Comparison of ENCODE assay signal across 9 cellular contexts in genomic region chr5:138459311-138459710, GRCh38. TPM values are rescaled to one million over a fixed set of nuclear protein-coding genes. Genes with fewer than 3 reads are reported as not detected.
A peak's percentile ranks its signal among the peaks of the same experiment; 100 is the strongest.
DNase-seq lines count a peak whose midpoint lies in the region; ATAC-seq and TF ChIP-seq lines count a peak whose summit lies in the region.
"Had no signal": no experiment of that assay in that cellular context is flagged by ENCODE, and none has a peak within 500 bp of the region (broad histone marks: within the 10 kb centered on the region; RNA-seq: fewer than 3 reads in every experiment).

No MANE protein-coding gene starts in this region.

- H3K4me1 Mint-ChIP-seq in T-helper 1 cell treated with Interleukin-12 subunit alpha and Interleukin-12 subunit beta and Interleukin-4 antibody, amounts not matched to agents 30 μg/mL and 1 μg/mL, for 36 hours (ENCODE audit: low read depth) = peaks cover 23% of the 10 kb centered on the region
- peaks cover 39% of the 10 kb centered on the region for H3K4me1 Mint-ChIP-seq in activated naive CD8-positive, alpha-beta T cell (ENCODE audit: low read depth)
- peaks cover 20% of the 10 kb centered on the region for H3K4me1 Mint-ChIP-seq in MCF 10A (ENCODE audit: insufficient read depth, unreplicated experiment)

- TF ChIP-seq CTCF in GM10248 (IDR thresholded peaks at IDR 0.05; ENCODE audit: control extremely low read depth, extremely low read depth, low read depth, missing control alignments) = no peak
- TF ChIP-seq CTCF in MCF 10A (IDR thresholded peaks at IDR 0.05; ENCODE audit: unreplicated experiment) = no peak
- TF ChIP-seq CTCF in coronary artery (IDR thresholded peaks at IDR 0.05) = no peak

- no peaks in the 10 kb centered on the region for H3K27me3 Mint-ChIP-seq in T-helper 1 cell treated with Interleukin-12 subunit alpha and Interleukin-12 subunit beta and Interleukin-4 antibody, amounts not matched to agents 30 μg/mL and 1 μg/mL, for 36 hours (ENCODE audit: low read depth)
- H3K27me3 Mint-ChIP-seq in activated naive CD8-positive, alpha-beta T cell = no peaks in the 10 kb centered on the region
- no peaks in the 10 kb centered on the region for H3K27me3 Mint-ChIP-seq in MCF 10A (ENCODE audit: insufficient read depth, unreplicated experiment)

- intact Hi-C loops in MCF 10A (cut with micrococcal nuclease) = no loop called here

- H3K4me3 Mint-ChIP-seq in T-helper 1 cell treated with Interleukin-12 subunit alpha and Interleukin-12 subunit beta and Interleukin-4 antibody, amounts not matched to agents 30 μg/mL and 1 μg/mL, for 36 hours = peak overlapping the region; percentile 59
- H3K4me3 Mint-ChIP-seq in activated naive CD8-positive, alpha-beta T cell = peak overlapping the region; percentile 89
- no peak overlapping the region for H3K4me3 Mint-ChIP-seq in MCF 10A (ENCODE audit: unreplicated experiment)

- peak; percentile 79 for DNase-seq in GM10248 (ENCODE audit: extremely low spot score)
- DNase-seq in stimulated activated CD4-positive, alpha-beta T cell treated with anti-CD3 and anti-CD28 coated beads, Interleukin-1b, Interleukin-23, amount 100 ng/mL, for 24 hours (ENCODE audit: low read depth in 4 of 4, low spot score in 1 of 4) = peak; percentile 51 to 88 (median 68)
- no peak for DNase-seq in mesenteric fat pad (ENCODE audit: low spot score)
- DNase-seq in MCF 10A (ENCODE audit: unreplicated experiment) = no peak
- no peak for DNase-seq in coronary artery (ENCODE audit: low spot score)

- CTCF ChIA-PET in GM10248 (lab: Yijun Ruan, JAX) (interaction anchor here (1.0 to 10.3 kb wide), 5 partner anchors 7 to 45 kb away, joined by 3 to 152 read pairs (median 4); no protein-coding TSS in a partner anchor), MCF 10A (lab: Yijun Ruan, JAX) (interaction anchor here (0.6 to 11.4 kb wide), 5 partner anchors 9 to 90 kb away, joined by 5 to 268 read pairs (median 111); no protein-coding TSS in a partner anchor)

- H3K4me3 ChIP-seq in coronary artery = no peak overlapping the region

- POLR2A ChIA-PET in GM10248 (lab: Yijun Ruan, JAX) = no interaction called here
- POLR2A ChIA-PET in MCF 10A (lab: Yijun Ruan, JAX) = interaction anchor here (3.1 to 15.2 kb wide), 2 partner anchors 41 to 84 kb away, joined by 26 to 626 read pairs; partner anchors contain the start of gene ETF1

- peaks cover 3% of the 10 kb centered on the region for H3K36me3 Mint-ChIP-seq in T-helper 1 cell treated with Interleukin-12 subunit alpha and Interleukin-12 subunit beta and Interleukin-4 antibody, amounts not matched to agents 30 μg/mL and 1 μg/mL, for 36 hours (ENCODE audit: low read depth)
- H3K36me3 Mint-ChIP-seq in activated naive CD8-positive, alpha-beta T cell = no peaks in the 10 kb centered on the region
- peaks cover 7% of the 10 kb centered on the region for H3K36me3 Mint-ChIP-seq in MCF 10A (ENCODE audit: insufficient read depth, unreplicated experiment)

- ATAC-seq in GM21619 (IDR thresholded peaks at IDR 0.05; ENCODE audit: unreplicated experiment) = no peak

- no peak overlapping the region for H3K27ac ChIP-seq in coronary artery
- H3K27ac ChIP-seq: VCaP had no signal

- H3K9me3 Mint-ChIP-seq in T-helper 1 cell treated with Interleukin-12 subunit alpha and Interleukin-12 subunit beta and Interleukin-4 antibody, amounts not matched to agents 30 μg/mL and 1 μg/mL, for 36 hours = no peaks in the 10 kb centered on the region
- no peaks in the 10 kb centered on the region for H3K9me3 Mint-ChIP-seq in activated naive CD8-positive, alpha-beta T cell (ENCODE audit: low read depth)
- no peaks in the 10 kb centered on the region for H3K9me3 Mint-ChIP-seq in MCF 10A (ENCODE audit: unreplicated experiment)

- no TSS peak for BruUV-seq in MCF 10A (replicated peaks; lab: Mats Ljungman, UMichigan)

- peak overlapping the region; percentile 98 for H3K27ac Mint-ChIP-seq in T-helper 1 cell treated with Interleukin-12 subunit alpha and Interleukin-12 subunit beta and Interleukin-4 antibody, amounts not matched to agents 30 μg/mL and 1 μg/mL, for 36 hours
- peak overlapping the region; percentile 100 for H3K27ac Mint-ChIP-seq in activated naive CD8-positive, alpha-beta T cell
- H3K27ac Mint-ChIP-seq in MCF 10A (ENCODE audit: low read depth, unreplicated experiment) = no peak overlapping the region

RNA-seq across cellular contexts. Expression of gene EGR1, which starts 6.0 kb away (rescaled TPM):
- 639 TPM for total RNA-seq in mesenteric fat pad
- total RNA-seq in MCF 10A (2022) = 92.3 and 189 TPM in 2 replicates

RNA-seq across cellular contexts. Expression of gene REEP2, which starts 20.5 kb away (rescaled TPM):
- total RNA-seq in mesenteric fat pad (2.6 TPM), MCF 10A (2022) (0.77 and 0.81 TPM in 2 replicates)

Comparison
In these comparisons a context has a peak if more than half of its experiments do, and no peak if none do; other contexts are left out.
1. DNase-seq: peak in GM10248 (single experiment) and stimulated activated CD4-positive, alpha-beta T cell treated with anti-CD3 and anti-CD28 coated beads, Interleukin-1b, Interleukin-23, amount 100 ng/mL, for 24 hours (4 of 4); none in mesenteric fat pad (single experiment), MCF 10A (single experiment) and coronary artery (single experiment).